8 cellular contexts compared by ENCODE assay signal in the genomic region with DNA sequence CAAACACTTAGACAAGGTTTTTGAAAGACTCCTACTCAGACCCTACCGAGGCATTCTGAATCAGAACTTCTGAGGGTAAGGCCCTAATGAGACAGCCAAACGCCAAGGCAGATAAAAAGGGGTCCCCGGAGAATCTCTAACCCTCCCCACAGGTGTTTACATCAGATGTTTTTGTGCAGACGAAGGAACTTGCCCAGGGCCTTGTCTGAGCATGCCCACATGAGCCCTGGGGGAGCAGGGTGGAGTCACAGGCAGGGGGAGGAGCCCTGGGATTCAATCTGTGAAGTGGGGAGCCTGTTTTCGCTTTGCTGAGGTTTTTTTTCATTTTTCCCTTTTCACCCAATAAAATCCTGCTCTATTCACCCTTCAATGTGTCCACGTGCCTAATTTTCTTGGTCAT.
DNase-seq lines count a peak whose midpoint lies in the region; ATAC-seq lines count a peak whose summit lies in the region.

No MANE protein-coding gene starts in this region.

- DNase-seq in activated CD4-positive, alpha-beta T cell treated with anti-CD3 and anti-CD28 coated beads for 48 hours, result peak; percentile 81
- peak; percentile 40 for DNase-seq in epithelial cell of prostate (ENCODE audit: low read depth, low spot score)
- DNase-seq in stimulated activated CD4-positive, alpha-beta T cell treated with anti-CD3 and anti-CD28 coated beads, TNF-alpha, amount 100 ng/mL, for 24 hours (ENCODE audit: low read depth in 3 of 3), result peak; percentile 40 to 68 (median 48)
- DNase-seq in NCI-H1048 (lab: John Stamatoyannopoulos, UW), result no peak
- DNase-seq in NCI-H1417 (lab: John Stamatoyannopoulos, UW), result no peak
- DNase-seq in NCI-H2081 (lab: John Stamatoyannopoulos, UW), result no peak

- peak; percentile 42 for ATAC-seq in HG03354 (IDR thresholded peaks at IDR 0.05; ENCODE audit: poor library complexity, severe bottlenecking, unreplicated experiment)
- no peak for ATAC-seq in GM19455 (IDR thresholded peaks at IDR 0.05; ENCODE audit: unreplicated experiment)

- H3K27ac ChIP-seq in epithelial cell of prostate, result peak overlapping the region; percentile 92

Comparison
In these comparisons a context has a peak if more than half of its experiments do, and no peak if none do; other contexts are left out.
1. DNase-seq: peak in activated CD4-positive, alpha-beta T cell treated with anti-CD3 and anti-CD28 coated beads for 48 hours (single experiment), epithelial cell of prostate (single experiment) and stimulated activated CD4-positive, alpha-beta T cell treated with anti-CD3 and anti-CD28 coated beads, TNF-alpha, amount 100 ng/mL, for 24 hours (3 of 3); none in NCI-H1048 (single experiment), NCI-H1417 (0 of 3) and NCI-H2081 (0 of 2).